Comparison of ENCODE assay signal across 9 cellular contexts in the genomic region with DNA sequence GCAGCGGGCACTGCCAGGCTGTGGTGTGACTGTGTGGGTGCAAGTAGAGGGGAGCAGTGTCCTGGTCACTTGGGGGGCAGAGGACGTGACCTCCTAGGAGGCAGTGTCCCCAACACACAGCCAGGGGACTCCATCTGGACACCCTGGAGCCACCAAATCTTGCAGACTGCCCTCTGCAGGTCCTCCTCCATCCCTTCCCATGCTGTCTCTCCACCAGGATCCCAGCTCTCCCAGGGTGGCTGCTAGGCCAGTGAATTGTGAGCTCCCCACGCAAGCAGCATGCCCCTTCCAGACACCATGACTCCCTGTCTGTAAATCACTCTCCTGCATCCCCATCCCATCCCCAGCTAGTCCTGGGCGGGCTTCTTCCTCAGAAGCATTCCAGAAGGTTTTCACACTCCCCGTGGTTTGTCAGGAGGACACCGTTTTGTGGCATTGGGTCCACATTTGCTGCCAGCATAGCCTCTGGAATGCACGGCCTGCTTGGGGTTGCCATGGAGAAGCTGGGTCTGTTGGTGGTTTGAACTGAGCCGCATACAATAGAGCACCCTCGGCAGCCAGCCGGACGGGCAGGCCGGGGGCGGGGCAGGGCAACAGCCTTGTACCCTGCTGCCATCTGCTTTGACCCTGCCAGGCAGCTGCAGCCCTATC.
DNase-seq lines count a peak whose midpoint lies in the region; TF ChIP-seq lines count a peak whose summit lies in the region.
"Had no signal": no experiment of that assay in that cellular context is flagged by ENCODE, and none has a peak within 500 bp of the region (broad histone marks: within the 10 kb centered on the region; RNA-seq: fewer than 3 reads in every experiment).

No MANE protein-coding gene starts in this region.

- H3K27me3 Mint-ChIP-seq in endodermal cell (ENCODE audit: insufficient read depth), result no peaks in the 10 kb centered on the region
- no peaks in the 10 kb centered on the region for H3K27me3 Mint-ChIP-seq in neural crest cell (ENCODE audit: low read depth)
- H3K27me3 Mint-ChIP-seq in activated T-helper 1 cell treated with anti-CD3 and anti-CD28 coated beads, Interleukin-12 subunit alpha, Interleukin-12 subunit beta, Interleukin-2, Interleukin-4 antibody, amounts not matched to agents 30 ng/mL and 10 ng/mL and 1 ng/mL, durations not matched to agents 14 hours and 24 hours and 36 hours (ENCODE audit: insufficient read depth), result no peaks in the 10 kb centered on the region

- TF ChIP-seq CTCF in endodermal cell (conservative IDR thresholded peaks at IDR 0.05) (peak; percentile 42), neural crest cell (conservative IDR thresholded peaks at IDR 0.05) (no peak)

- H3K36me3 Mint-ChIP-seq in endodermal cell (ENCODE audit: low read depth), result no peaks in the 10 kb centered on the region
- H3K36me3 Mint-ChIP-seq in neural crest cell (ENCODE audit: low read depth), result no peaks in the 10 kb centered on the region
- H3K36me3 Mint-ChIP-seq in activated T-helper 1 cell treated with anti-CD3 and anti-CD28 coated beads, Interleukin-12 subunit alpha, Interleukin-12 subunit beta, Interleukin-2, Interleukin-4 antibody, amounts not matched to agents 30 ng/mL and 10 ng/mL and 1 ng/mL, durations not matched to agents 14 hours and 24 hours and 36 hours (ENCODE audit: low read depth), result no peaks in the 10 kb centered on the region

- WGBS in endodermal cell (ENCODE audit: insufficient coverage in 1 of 2, insufficient read length in 1 of 2), 2 experiments, result 74 to 87% methylated on average over 8 to 13 of the region's 13 CpGs

- intact Hi-C loops in activated T-helper 1 cell treated with anti-CD3 and anti-CD28 coated beads, Interleukin-12 subunit alpha, Interleukin-12 subunit beta, Interleukin-2, Interleukin-4 antibody, amounts not matched to agents 30 ng/mL and 10 ng/mL and 1 ng/mL, durations not matched to agents 14 hours and 24 hours and 36 hours (cut with micrococcal nuclease), result no loop called here

- H3K36me3 ChIP-seq in endodermal cell (ENCODE audit: control insufficient read depth, insufficient read depth, low read length), result no peaks in the 10 kb centered on the region

- no peaks in the 10 kb centered on the region for H3K4me1 ChIP-seq in endodermal cell (ENCODE audit: control insufficient read depth, insufficient read depth, low read length)

- no peaks in the 10 kb centered on the region for H3K27me3 ChIP-seq in endodermal cell (ENCODE audit: control insufficient read depth, insufficient read depth, low read length, poor library complexity, severe bottlenecking)

- H3K9me3 Mint-ChIP-seq in endodermal cell, result no peaks in the 10 kb centered on the region
- no peaks in the 10 kb centered on the region for H3K9me3 Mint-ChIP-seq in neural crest cell
- no peaks in the 10 kb centered on the region for H3K9me3 Mint-ChIP-seq in activated T-helper 1 cell treated with anti-CD3 and anti-CD28 coated beads, Interleukin-12 subunit alpha, Interleukin-12 subunit beta, Interleukin-2, Interleukin-4 antibody, amounts not matched to agents 30 ng/mL and 10 ng/mL and 1 ng/mL, durations not matched to agents 14 hours and 24 hours and 36 hours

- peak overlapping the region; percentile 81 for H3K27ac ChIP-seq in endodermal cell (ENCODE audit: low read depth, low read length)
- H3K27ac ChIP-seq: KMS-11 had no signal

- no peaks in the 10 kb centered on the region for H3K9me3 ChIP-seq in endodermal cell (ENCODE audit: control insufficient read depth, low read length)

- DNase-seq in COR-L47 (lab: John Stamatoyannopoulos, UW) (peak; percentile 71), NCI-H446 (lab: John Stamatoyannopoulos, UW) (peak; percentile 37 to 46), endodermal cell (no peak), neural crest cell (ENCODE audit: low read depth, low spot score) (peak; percentile 41), HCEC 1CT (no peak)
- no peak for DNase-seq in activated CD4-positive, alpha-beta T cell treated with anti-CD3 and anti-CD28 coated beads, Interleukin-2, amount 50 U/mL, for 4 hours
- DNase-seq in activated T-helper 1 cell treated with anti-CD3 and anti-CD28 coated beads, Interleukin-12 subunit alpha, Interleukin-12 subunit beta, Interleukin-2, Interleukin-4 antibody, amounts not matched to agents 30 ng/mL and 10 ng/mL and 1 ng/mL, durations not matched to agents 14 hours and 24 hours and 36 hours (ENCODE audit: low spot score), result no peak
- DNase-seq in stimulated activated CD4-positive, alpha-beta T cell treated with anti-CD3 and anti-CD28 coated beads, Interleukin-4, amount 100 ng/mL, for 4 hours, result no peak

- no peak overlapping the region for H3K9ac ChIP-seq in endodermal cell (ENCODE audit: extremely low read depth, low read length, poor library complexity, severe bottlenecking)
- H3K9ac ChIP-seq: KMS-11 had no signal

- H3K4me3 Mint-ChIP-seq in endodermal cell (no peak overlapping the region), neural crest cell (peak overlapping the region; percentile 31)
- no peak overlapping the region for H3K4me3 Mint-ChIP-seq in activated T-helper 1 cell treated with anti-CD3 and anti-CD28 coated beads, Interleukin-12 subunit alpha, Interleukin-12 subunit beta, Interleukin-2, Interleukin-4 antibody, amounts not matched to agents 30 ng/mL and 10 ng/mL and 1 ng/mL, durations not matched to agents 14 hours and 24 hours and 36 hours

- no peak overlapping the region for H3K4me3 ChIP-seq in endodermal cell (ENCODE audit: low read length)

- H3K27ac Mint-ChIP-seq in endodermal cell (peak overlapping the region; percentile 76), neural crest cell (ENCODE audit: unreplicated experiment) (peak overlapping the region; percentile 72)
- H3K27ac Mint-ChIP-seq in activated T-helper 1 cell treated with anti-CD3 and anti-CD28 coated beads, Interleukin-12 subunit alpha, Interleukin-12 subunit beta, Interleukin-2, Interleukin-4 antibody, amounts not matched to agents 30 ng/mL and 10 ng/mL and 1 ng/mL, durations not matched to agents 14 hours and 24 hours and 36 hours, result no peak overlapping the region

- peaks cover 15% of the 10 kb centered on the region for H3K4me1 Mint-ChIP-seq in endodermal cell
- H3K4me1 Mint-ChIP-seq in neural crest cell, result peaks cover 53% of the 10 kb centered on the region
- H3K4me1 Mint-ChIP-seq in activated T-helper 1 cell treated with anti-CD3 and anti-CD28 coated beads, Interleukin-12 subunit alpha, Interleukin-12 subunit beta, Interleukin-2, Interleukin-4 antibody, amounts not matched to agents 30 ng/mL and 10 ng/mL and 1 ng/mL, durations not matched to agents 14 hours and 24 hours and 36 hours (ENCODE audit: low read depth), result no peaks in the 10 kb centered on the region

Comparison
In these comparisons a context has a peak if more than half of its experiments do, and no peak if none do; other contexts are left out.
1. DNase-seq: peak in COR-L47 (single experiment), NCI-H446 (2 of 2) and neural crest cell (single experiment); none in endodermal cell (single experiment), activated CD4-positive, alpha-beta T cell treated with anti-CD3 and anti-CD28 coated beads, Interleukin-2, amount 50 U/mL, for 4 hours (0 of 2), HCEC 1CT (single experiment), activated T-helper 1 cell treated with anti-CD3 and anti-CD28 coated beads, Interleukin-12 subunit alpha, Interleukin-12 subunit beta, Interleukin-2, Interleukin-4 antibody, amounts not matched to agents 30 ng/mL and 10 ng/mL and 1 ng/mL, durations not matched to agents 14 hours and 24 hours and 36 hours (single experiment) and stimulated activated CD4-positive, alpha-beta T cell treated with anti-CD3 and anti-CD28 coated beads, Interleukin-4, amount 100 ng/mL, for 4 hours (0 of 2).